1 cellular context compared by ENCODE assay signal in genomic region chr3:12719984-12720656, GRCh38.
TF ChIP-seq lines count a peak whose summit lies in the region.

No MANE protein-coding gene starts in this region.

TF ChIP-seq in GM23338, 12 proteins besides CTCF, POLR2A, EP300 and RAD21 (continued from another document):
- TF ChIP-seq ZNF462 (CRISPR knock-in tag; IDR thresholded peaks at IDR 0.05) = no peak
- TF ChIP-seq EZH2 (IDR thresholded peaks at IDR 0.05; ENCODE audit: low read depth, unreplicated experiment) = no peak
- no peak for TF ChIP-seq ZNF331 (CRISPR knock-in tag; IDR thresholded peaks at IDR 0.05; ENCODE audit: low read depth)
- TF ChIP-seq POLR2AphosphoS5 (IDR thresholded peaks at IDR 0.05; ENCODE audit: low read depth) = no peak
- TF ChIP-seq REST (IDR thresholded peaks at IDR 0.05; ENCODE audit: unreplicated experiment) = no peak
